1 cellular context compared by ENCODE assay signal in the genomic region with DNA sequence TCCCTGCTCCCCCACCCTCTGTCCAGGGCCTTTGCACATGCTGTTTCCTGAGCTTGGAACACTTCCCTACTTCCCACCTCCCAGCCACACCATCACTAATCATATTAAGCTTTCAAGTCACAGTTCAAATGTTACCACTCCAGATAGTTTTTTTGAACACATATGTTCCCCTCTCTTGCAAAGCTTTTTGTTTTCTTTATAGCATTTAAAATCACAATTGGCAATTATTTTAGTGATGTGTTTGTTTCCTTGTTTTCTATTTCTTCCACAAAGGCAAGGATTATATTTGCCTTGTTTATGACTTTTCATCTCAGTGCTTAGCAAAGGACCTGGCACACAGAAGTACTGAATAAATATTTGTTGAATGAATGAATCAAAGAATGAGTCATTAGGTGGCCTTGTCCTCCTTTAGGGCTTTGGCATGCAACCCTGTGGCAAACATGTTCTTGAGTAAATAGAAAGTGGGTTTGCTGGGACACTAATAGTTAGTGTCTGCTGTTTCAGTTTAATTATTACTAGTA.
TF ChIP-seq lines count a peak whose summit lies in the region.

No MANE protein-coding gene starts in this region.

TF ChIP-seq in HepG2, 621 proteins besides CTCF, POLR2A, EP300 and RAD21 (continued from another document and continues in another):
- TF ChIP-seq, protein P1, sequence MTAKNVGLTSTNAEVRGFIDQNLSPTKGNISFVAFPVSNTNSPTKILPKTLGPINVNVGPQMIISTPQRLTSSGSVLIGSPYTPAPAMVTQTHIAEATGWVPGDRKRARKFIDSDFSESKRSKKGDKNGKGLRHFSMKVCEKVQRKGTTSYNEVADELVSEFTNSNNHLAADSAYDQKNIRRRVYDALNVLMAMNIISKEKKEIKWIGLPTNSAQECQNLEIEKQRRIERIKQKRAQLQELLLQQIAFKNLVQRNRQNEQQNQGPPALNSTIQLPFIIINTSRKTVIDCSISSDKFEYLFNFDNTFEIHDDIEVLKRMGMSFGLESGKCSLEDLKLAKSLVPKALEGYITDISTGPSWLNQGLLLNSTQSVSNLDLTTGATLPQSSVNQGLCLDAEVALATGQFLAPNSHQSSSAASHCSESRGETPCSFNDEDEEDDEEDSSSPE (CRISPR knock-in tag; IDR thresholded peaks at IDR 0.05), result 0 out of 2 replicates have a peak, but pooled peaks have one; percentile 19
- peak; percentile 96 for TF ChIP-seq JUNB (CRISPR knock-in tag; IDR thresholded peaks at IDR 0.05; ENCODE audit: borderline replicate concordance)
- TF ChIP-seq, protein P2, sequence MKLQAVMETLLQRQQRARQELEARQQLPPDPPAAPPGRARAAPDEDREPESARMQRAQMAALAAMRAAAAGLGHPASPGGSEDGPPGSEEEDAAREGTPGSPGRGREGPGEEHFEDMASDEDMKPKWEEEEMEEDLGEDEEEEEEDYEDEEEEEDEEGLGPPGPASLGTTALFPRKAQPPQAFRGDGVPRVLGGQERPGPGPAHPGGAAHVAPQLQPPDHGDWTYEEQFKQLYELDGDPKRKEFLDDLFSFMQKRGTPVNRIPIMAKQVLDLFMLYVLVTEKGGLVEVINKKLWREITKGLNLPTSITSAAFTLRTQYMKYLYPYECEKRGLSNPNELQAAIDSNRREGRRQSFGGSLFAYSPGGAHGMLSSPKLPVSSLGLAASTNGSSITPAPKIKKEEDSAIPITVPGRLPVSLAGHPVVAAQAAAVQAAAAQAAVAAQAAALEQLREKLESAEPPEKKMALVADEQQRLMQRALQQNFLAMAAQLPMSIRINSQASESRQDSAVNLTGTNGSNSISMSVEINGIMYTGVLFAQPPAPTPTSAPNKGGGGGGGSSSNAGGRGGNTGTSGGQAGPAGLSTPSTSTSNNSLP (IDR thresholded peaks at IDR 0.05; ENCODE audit: low read depth, low read length), result peak; percentile 94
- no peak for TF ChIP-seq ZNF766 (CRISPR knock-in tag; IDR thresholded peaks at IDR 0.05; ENCODE audit: borderline replicate concordance)
- TF ChIP-seq ZNF644 (CRISPR knock-in tag; IDR thresholded peaks at IDR 0.05; ENCODE audit: low read depth), result peak; percentile 49; the same call in 1 of the 2 replicates
- TF ChIP-seq, protein P3, sequence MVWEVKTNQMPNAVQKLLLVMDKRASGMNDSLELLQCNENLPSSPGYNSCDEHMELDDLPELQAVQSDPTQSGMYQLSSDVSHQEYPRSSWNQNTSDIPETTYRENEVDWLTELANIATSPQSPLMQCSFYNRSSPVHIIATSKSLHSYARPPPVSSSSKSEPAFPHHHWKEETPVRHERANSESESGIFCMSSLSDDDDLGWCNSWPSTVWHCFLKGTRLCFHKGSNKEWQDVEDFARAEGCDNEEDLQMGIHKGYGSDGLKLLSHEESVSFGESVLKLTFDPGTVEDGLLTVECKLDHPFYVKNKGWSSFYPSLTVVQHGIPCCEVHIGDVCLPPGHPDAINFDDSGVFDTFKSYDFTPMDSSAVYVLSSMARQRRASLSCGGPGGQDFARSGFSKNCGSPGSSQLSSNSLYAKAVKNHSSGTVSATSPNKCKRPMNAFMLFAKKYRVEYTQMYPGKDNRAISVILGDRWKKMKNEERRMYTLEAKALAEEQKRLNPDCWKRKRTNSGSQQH (CRISPR knock-in tag; IDR thresholded peaks at IDR 0.05; ENCODE audit: low read depth), result 0 out of 2 replicates have a peak, but pooled peaks have one; percentile 57
- TF ChIP-seq HNRNPUL1 (IDR thresholded peaks at IDR 0.05; ENCODE audit: low read depth, low read length), result no peak
- peak; percentile 38; the same call in 1 of the 2 replicates for TF ChIP-seq ZNF317 (CRISPR knock-in tag; IDR thresholded peaks at IDR 0.05)
- TF ChIP-seq, protein P4, sequence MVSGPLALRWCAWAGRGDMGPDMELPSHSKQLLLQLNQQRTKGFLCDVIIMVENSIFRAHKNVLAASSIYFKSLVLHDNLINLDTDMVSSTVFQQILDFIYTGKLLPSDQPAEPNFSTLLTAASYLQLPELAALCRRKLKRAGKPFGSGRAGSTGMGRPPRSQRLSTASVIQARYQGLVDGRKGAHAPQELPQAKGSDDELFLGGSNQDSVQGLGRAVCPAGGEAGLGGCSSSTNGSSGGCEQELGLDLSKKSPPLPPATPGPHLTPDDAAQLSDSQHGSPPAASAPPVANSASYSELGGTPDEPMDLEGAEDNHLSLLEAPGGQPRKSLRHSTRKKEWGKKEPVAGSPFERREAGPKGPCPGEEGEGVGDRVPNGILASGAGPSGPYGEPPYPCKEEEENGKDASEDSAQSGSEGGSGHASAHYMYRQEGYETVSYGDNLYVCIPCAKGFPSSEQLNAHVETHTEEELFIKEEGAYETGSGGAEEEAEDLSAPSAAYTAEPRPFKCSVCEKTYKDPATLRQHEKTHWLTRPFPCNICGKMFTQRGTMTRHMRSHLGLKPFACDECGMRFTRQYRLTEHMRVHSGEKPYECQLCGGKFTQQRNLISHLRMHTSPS (CRISPR knock-in tag; IDR thresholded peaks at IDR 0.05; ENCODE audit: low read depth), result no peak
- TF ChIP-seq, protein P5, sequence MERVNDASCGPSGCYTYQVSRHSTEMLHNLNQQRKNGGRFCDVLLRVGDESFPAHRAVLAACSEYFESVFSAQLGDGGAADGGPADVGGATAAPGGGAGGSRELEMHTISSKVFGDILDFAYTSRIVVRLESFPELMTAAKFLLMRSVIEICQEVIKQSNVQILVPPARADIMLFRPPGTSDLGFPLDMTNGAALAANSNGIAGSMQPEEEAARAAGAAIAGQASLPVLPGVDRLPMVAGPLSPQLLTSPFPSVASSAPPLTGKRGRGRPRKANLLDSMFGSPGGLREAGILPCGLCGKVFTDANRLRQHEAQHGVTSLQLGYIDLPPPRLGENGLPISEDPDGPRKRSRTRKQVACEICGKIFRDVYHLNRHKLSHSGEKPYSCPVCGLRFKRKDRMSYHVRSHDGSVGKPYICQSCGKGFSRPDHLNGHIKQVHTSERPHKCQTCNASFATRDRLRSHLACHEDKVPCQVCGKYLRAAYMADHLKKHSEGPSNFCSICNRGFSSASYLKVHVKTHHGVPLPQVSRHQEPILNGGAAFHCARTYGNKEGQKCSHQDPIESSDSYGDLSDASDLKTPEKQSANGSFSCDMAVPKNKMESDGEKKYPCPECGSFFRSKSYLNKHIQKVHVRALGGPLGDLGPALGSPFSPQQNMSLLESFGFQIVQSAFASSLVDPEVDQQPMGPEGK (CRISPR knock-in tag; IDR thresholded peaks at IDR 0.05), result peak; percentile 47; the same call in 1 of the 2 replicates
- TF ChIP-seq, protein P6, sequence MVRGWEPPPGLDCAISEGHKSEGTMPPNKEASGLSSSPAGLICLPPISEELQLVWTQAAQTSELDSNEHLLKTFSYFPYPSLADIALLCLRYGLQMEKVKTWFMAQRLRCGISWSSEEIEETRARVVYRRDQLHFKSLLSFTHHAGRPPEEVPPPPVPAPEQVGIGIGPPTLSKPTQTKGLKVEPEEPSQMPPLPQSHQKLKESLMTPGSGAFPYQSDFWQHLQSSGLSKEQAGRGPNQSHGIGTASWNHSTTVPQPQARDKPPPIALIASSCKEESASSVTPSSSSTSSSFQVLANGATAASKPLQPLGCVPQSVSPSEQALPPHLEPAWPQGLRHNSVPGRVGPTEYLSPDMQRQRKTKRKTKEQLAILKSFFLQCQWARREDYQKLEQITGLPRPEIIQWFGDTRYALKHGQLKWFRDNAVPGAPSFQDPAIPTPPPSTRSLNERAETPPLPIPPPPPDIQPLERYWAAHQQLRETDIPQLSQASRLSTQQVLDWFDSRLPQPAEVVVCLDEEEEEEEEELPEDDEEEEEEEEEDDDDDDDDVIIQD (CRISPR knock-in tag; IDR thresholded peaks at IDR 0.05; ENCODE audit: low read depth), result peak; percentile 61; the same call in 1 of the 2 replicates
- peak; percentile 65 for TF ChIP-seq PITX1 (CRISPR knock-in tag; IDR thresholded peaks at IDR 0.05)
- TF ChIP-seq, protein P7, sequence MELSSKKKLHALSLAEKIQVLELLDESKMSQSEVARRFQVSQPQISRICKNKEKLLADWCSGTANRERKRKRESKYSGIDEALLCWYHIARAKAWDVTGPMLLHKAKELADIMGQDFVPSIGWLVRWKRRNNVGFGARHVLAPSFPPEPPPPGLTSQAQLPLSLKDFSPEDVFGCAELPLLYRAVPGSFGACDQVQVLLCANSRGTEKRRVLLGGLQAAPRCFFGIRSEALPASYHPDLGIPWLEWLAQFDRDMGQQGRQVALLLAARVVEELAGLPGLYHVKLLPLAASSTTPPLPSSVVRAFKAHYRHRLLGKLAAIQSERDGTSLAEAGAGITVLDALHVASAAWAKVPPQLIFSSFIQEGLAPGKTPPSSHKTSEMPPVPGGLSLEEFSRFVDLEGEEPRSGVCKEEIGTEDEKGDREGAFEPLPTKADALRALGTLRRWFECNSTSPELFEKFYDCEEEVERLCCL (CRISPR knock-in tag; IDR thresholded peaks at IDR 0.05; ENCODE audit: borderline replicate concordance), result no peak
- peak; percentile 87; the same call in 1 of the 2 replicates for TF ChIP-seq SALL1 (CRISPR knock-in tag; IDR thresholded peaks at IDR 0.05)
- TF ChIP-seq, protein P8, sequence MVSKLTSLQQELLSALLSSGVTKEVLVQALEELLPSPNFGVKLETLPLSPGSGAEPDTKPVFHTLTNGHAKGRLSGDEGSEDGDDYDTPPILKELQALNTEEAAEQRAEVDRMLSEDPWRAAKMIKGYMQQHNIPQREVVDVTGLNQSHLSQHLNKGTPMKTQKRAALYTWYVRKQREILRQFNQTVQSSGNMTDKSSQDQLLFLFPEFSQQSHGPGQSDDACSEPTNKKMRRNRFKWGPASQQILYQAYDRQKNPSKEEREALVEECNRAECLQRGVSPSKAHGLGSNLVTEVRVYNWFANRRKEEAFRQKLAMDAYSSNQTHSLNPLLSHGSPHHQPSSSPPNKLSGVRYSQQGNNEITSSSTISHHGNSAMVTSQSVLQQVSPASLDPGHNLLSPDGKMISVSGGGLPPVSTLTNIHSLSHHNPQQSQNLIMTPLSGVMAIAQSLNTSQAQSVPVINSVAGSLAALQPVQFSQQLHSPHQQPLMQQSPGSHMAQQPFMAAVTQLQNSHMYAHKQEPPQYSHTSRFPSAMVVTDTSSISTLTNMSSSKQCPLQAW (CRISPR knock-in tag; IDR thresholded peaks at IDR 0.05), result peak; percentile 82; the same call in 1 of the 2 replicates
- peak; percentile 73; the same call in 1 of the 2 replicates for TF ChIP-seq TRIM24 (CRISPR knock-in tag; IDR thresholded peaks at IDR 0.05)
- TF ChIP-seq, protein P9, sequence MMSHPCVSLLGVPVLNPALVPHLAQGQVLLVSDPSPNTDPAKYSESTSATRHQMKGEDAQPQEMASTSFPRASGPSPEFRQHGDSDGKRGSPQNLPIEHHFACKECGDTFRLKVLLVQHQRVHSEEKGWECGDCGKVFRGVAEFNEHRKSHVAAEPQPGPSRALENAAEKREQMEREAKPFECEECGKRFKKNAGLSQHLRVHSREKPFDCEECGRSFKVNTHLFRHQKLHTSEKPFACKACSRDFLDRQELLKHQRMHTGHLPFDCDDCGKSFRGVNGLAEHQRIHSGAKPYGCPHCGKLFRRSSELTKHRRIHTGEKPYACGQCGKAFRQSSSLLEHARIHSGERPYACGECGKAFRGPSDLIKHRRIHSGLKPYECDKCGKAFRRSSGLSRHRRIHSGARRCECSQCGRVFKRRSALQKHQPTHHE (CRISPR knock-in tag; IDR thresholded peaks at IDR 0.05; ENCODE audit: borderline replicate concordance), result no peak
- TF ChIP-seq, protein P10, sequence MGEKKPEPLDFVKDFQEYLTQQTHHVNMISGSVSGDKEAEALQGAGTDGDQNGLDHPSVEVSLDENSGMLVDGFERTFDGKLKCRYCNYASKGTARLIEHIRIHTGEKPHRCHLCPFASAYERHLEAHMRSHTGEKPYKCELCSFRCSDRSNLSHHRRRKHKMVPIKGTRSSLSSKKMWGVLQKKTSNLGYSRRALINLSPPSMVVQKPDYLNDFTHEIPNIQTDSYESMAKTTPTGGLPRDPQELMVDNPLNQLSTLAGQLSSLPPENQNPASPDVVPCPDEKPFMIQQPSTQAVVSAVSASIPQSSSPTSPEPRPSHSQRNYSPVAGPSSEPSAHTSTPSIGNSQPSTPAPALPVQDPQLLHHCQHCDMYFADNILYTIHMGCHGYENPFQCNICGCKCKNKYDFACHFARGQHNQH (CRISPR knock-in tag; IDR thresholded peaks at IDR 0.05), result peak; percentile 80
- peak; percentile 65; the same call in 1 of the 2 replicates for TF ChIP-seq ZNF878 (CRISPR knock-in tag; IDR thresholded peaks at IDR 0.05)
- TF ChIP-seq SIX1 (CRISPR knock-in tag; IDR thresholded peaks at IDR 0.05; ENCODE audit: borderline replicate concordance), result peak; percentile 60; the same call in 1 of the 2 replicates
- peak; percentile 98 for TF ChIP-seq HMG20A (CRISPR knock-in tag; IDR thresholded peaks at IDR 0.05; ENCODE audit: borderline replicate concordance)
- peak; percentile 93 for TF ChIP-seq ZMYM3 (CRISPR knock-in tag; IDR thresholded peaks at IDR 0.05)
- TF ChIP-seq, protein P11, sequence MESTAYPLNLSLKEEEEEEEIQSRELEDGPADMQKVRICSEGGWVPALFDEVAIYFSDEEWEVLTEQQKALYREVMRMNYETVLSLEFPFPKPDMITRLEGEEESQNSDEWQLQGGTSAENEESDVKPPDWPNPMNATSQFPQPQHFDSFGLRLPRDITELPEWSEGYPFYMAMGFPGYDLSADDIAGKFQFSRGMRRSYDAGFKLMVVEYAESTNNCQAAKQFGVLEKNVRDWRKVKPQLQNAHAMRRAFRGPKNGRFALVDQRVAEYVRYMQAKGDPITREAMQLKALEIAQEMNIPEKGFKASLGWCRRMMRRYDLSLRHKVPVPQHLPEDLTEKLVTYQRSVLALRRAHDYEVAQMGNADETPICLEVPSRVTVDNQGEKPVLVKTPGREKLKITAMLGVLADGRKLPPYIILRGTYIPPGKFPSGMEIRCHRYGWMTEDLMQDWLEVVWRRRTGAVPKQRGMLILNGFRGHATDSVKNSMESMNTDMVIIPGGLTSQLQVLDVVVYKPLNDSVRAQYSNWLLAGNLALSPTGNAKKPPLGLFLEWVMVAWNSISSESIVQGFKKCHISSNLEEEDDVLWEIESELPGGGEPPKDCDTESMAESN (CRISPR knock-in tag; conservative IDR thresholded peaks at IDR 0.05), result 0 out of 2 replicates have a peak, but pooled peaks have one; percentile 55
- TF ChIP-seq, protein P12, sequence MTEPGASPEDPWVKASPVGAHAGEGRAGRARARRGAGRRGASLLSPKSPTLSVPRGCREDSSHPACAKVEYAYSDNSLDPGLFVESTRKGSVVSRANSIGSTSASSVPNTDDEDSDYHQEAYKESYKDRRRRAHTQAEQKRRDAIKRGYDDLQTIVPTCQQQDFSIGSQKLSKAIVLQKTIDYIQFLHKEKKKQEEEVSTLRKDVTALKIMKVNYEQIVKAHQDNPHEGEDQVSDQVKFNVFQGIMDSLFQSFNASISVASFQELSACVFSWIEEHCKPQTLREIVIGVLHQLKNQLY (CRISPR knock-in tag; IDR thresholded peaks at IDR 0.05), result peak; percentile 65; the same call in 1 of the 2 replicates
- no peak for TF ChIP-seq GABPA (IDR thresholded peaks at IDR 0.05; ENCODE audit: low read depth, low read length)
- TF ChIP-seq GABPA (CRISPR knock-in tag; IDR thresholded peaks at IDR 0.05; ENCODE audit: low read depth), result no peak
- TF ChIP-seq ZNF24 (IDR thresholded peaks at IDR 0.05), result peak; percentile 97
- no peak for TF ChIP-seq REPIN1 (CRISPR knock-in tag; IDR thresholded peaks at IDR 0.05; ENCODE audit: borderline replicate concordance, low read depth)
- TF ChIP-seq, protein P13, sequence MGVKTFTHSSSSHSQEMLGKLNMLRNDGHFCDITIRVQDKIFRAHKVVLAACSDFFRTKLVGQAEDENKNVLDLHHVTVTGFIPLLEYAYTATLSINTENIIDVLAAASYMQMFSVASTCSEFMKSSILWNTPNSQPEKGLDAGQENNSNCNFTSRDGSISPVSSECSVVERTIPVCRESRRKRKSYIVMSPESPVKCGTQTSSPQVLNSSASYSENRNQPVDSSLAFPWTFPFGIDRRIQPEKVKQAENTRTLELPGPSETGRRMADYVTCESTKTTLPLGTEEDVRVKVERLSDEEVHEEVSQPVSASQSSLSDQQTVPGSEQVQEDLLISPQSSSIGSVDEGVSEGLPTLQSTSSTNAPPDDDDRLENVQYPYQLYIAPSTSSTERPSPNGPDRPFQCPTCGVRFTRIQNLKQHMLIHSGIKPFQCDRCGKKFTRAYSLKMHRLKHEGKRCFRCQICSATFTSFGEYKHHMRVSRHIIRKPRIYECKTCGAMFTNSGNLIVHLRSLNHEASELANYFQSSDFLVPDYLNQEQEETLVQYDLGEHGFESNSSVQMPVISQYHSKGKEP (CRISPR knock-in tag; IDR thresholded peaks at IDR 0.05), result no peak
- TF ChIP-seq PHF8 (CRISPR knock-in tag; IDR thresholded peaks at IDR 0.05), result no peak
